Comparison of ENCODE assay signal across 8 cellular contexts in the genomic region with DNA sequence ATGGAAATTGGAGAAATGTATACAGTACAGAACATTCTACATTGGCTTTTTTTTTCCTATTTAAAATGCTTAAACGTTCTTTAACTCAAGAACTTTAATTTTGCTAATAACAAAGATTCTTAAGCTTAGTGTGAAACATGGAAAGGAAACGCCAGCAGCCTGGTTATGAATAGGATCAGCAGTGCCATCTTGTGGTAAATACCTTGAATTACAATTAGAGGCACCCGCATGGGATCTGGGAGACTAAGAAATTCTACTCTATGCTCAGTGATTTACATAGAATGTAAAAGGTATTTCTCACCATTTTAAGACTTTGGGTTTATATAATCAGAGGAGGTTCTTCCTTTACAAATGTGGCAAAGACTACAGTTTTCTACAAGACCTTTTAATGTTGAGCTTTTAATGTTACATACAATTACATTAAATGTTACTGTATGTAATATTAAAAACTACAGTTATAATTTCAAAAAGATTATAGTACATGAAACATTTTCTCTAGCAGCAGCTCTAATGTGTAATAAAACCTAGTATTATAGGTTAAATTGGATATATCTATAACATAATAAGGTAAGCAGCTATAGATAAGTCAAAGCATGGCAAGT. TPM values are rescaled to one million over a fixed set of nuclear protein-coding genes. Genes with fewer than 3 reads are reported as not detected.
A peak's percentile ranks its signal among the peaks of the same experiment; 100 is the strongest.
DNase-seq lines count a peak whose midpoint lies in the region; ATAC-seq and TF ChIP-seq lines count a peak whose summit lies in the region.

No MANE protein-coding gene starts in this region.

- H3K4me1 Mint-ChIP-seq in central memory CD8-positive, alpha-beta T cell = no peaks in the 10 kb centered on the region
- no peaks in the 10 kb centered on the region for H3K4me1 Mint-ChIP-seq in T-helper 2 cell treated with Interferon-gamma antibody and Interleukin-4, amounts not matched to agents 5 μg/mL and 100 μg/mL, for 36 hours (ENCODE audit: low read depth)

- H3K4me1 ChIP-seq in Peyer's patch = no peaks in the 10 kb centered on the region
- H3K4me1 ChIP-seq in right lobe of liver = no peaks in the 10 kb centered on the region

- H3K27ac ChIP-seq in Peyer's patch (no peak overlapping the region), right lobe of liver (no peak overlapping the region)

- ATAC-seq in central memory CD8-positive, alpha-beta T cell (replicated peaks; ENCODE audit: extremely low read depth, poor library complexity, severe bottlenecking) = peak; percentile 60
- ATAC-seq in right lobe of liver (peak; percentile 89 to 96 (median 93)), GM18870 (IDR thresholded peaks at IDR 0.05; ENCODE audit: unreplicated experiment) (no peak)

- DNase-seq in stimulated activated CD4-positive, alpha-beta T cell treated with anti-CD3 and anti-CD28 coated beads, Interleukin-15, amount 100 ng/mL, for 24 hours = peak; percentile 19
- no peak for DNase-seq in stimulated activated CD4-positive, alpha-beta T cell treated with anti-CD3 and anti-CD28 coated beads, Interleukin-4, amount 100 ng/mL, for 4 hours
- DNase-seq in HPDE6-E6E7 (ENCODE audit: extremely low spot score) = peak; percentile 60
- DNase-seq in Peyer's patch = peak in 2 of 3 donors; percentile 20 to 58
- no peak for DNase-seq in central memory CD8-positive, alpha-beta T cell (ENCODE audit: low spot score in 2 of 2)
- DNase-seq in right lobe of liver = no peak
- DNase-seq in T-helper 2 cell treated with Interferon-gamma antibody and Interleukin-4, amounts not matched to agents 5 μg/mL and 100 μg/mL, for 36 hours (ENCODE audit: low spot score) = no peak

- no peak overlapping the region for H3K27ac Mint-ChIP-seq in central memory CD8-positive, alpha-beta T cell (ENCODE audit: low read depth)
- no peak overlapping the region for H3K27ac Mint-ChIP-seq in T-helper 2 cell treated with Interferon-gamma antibody and Interleukin-4, amounts not matched to agents 5 μg/mL and 100 μg/mL, for 36 hours

- no peaks in the 10 kb centered on the region for H3K9me3 ChIP-seq in Peyer's patch
- H3K9me3 ChIP-seq in right lobe of liver = no peaks in the 10 kb centered on the region

- TF ChIP-seq POLR2A in Peyer's patch (IDR thresholded peaks at IDR 0.05) = no peak
- no peak for TF ChIP-seq POLR2A in right lobe of liver (IDR thresholded peaks at IDR 0.05)

- intact Hi-C loops in right lobe of liver (cut with DNase I) = no loop called here

- TF ChIP-seq CTCF in Peyer's patch (IDR thresholded peaks at IDR 0.05) (peak in 5 of 6 experiments; percentile 52 to 84 (median 82)), right lobe of liver (IDR thresholded peaks at IDR 0.05) (peak; percentile 80 to 89 (median 84))

- H3K4me3 Mint-ChIP-seq in central memory CD8-positive, alpha-beta T cell = no peak overlapping the region
- no peak overlapping the region for H3K4me3 Mint-ChIP-seq in T-helper 2 cell treated with Interferon-gamma antibody and Interleukin-4, amounts not matched to agents 5 μg/mL and 100 μg/mL, for 36 hours

- H3K36me3 ChIP-seq in Peyer's patch = no peaks in the 10 kb centered on the region
- H3K36me3 ChIP-seq in right lobe of liver = no peaks in the 10 kb centered on the region

- H3K4me3 ChIP-seq in Peyer's patch (no peak overlapping the region), right lobe of liver (no peak overlapping the region)

- no peaks in the 10 kb centered on the region for H3K36me3 Mint-ChIP-seq in central memory CD8-positive, alpha-beta T cell (ENCODE audit: insufficient read depth)
- no peaks in the 10 kb centered on the region for H3K36me3 Mint-ChIP-seq in T-helper 2 cell treated with Interferon-gamma antibody and Interleukin-4, amounts not matched to agents 5 μg/mL and 100 μg/mL, for 36 hours (ENCODE audit: low read depth)

- H3K27me3 ChIP-seq in Peyer's patch = no peaks in the 10 kb centered on the region
- no peaks in the 10 kb centered on the region for H3K27me3 ChIP-seq in right lobe of liver

- H3K27me3 Mint-ChIP-seq in central memory CD8-positive, alpha-beta T cell = peaks cover 41% of the 10 kb centered on the region
- H3K27me3 Mint-ChIP-seq in T-helper 2 cell treated with Interferon-gamma antibody and Interleukin-4, amounts not matched to agents 5 μg/mL and 100 μg/mL, for 36 hours (ENCODE audit: low read depth) = peaks cover 27% of the 10 kb centered on the region

- H3K9me3 Mint-ChIP-seq in central memory CD8-positive, alpha-beta T cell = no peaks in the 10 kb centered on the region
- no peaks in the 10 kb centered on the region for H3K9me3 Mint-ChIP-seq in T-helper 2 cell treated with Interferon-gamma antibody and Interleukin-4, amounts not matched to agents 5 μg/mL and 100 μg/mL, for 36 hours

- 2% methylated on average over 3 of the region's 3 CpGs for WGBS in right lobe of liver (ENCODE audit: insufficient coverage, low coverage, low lambda C conversion rate, missing lambda C conversion rate)

RNA-seq across cellular contexts. Expression of a gene that starts 32.1 kb away (rescaled TPM):
- under 1 TPM in 1 of 4 donors, not detected in 3; 0.85 TPM for total RNA-seq in Peyer's patch
- not detected for total RNA-seq in right lobe of liver

RNA-seq across cellular contexts. Expression of a gene that starts 49.6 kb away (rescaled TPM):
- total RNA-seq in Peyer's patch (10 to 100 TPM; 57.9 to 86.7 (median 67.9) TPM), right lobe of liver (10 to 100 TPM; 23.6 to 70.5 (median 41.3) TPM)

Comparison
In these comparisons a context has a peak if more than half of its experiments do, and no peak if none do; other contexts are left out.
1. DNase-seq: peak in stimulated activated CD4-positive, alpha-beta T cell treated with anti-CD3 and anti-CD28 coated beads, Interleukin-15, amount 100 ng/mL, for 24 hours (single experiment), HPDE6-E6E7 (single experiment) and Peyer's patch (2 of 3); none in stimulated activated CD4-positive, alpha-beta T cell treated with anti-CD3 and anti-CD28 coated beads, Interleukin-4, amount 100 ng/mL, for 4 hours (0 of 2), central memory CD8-positive, alpha-beta T cell (0 of 2), right lobe of liver (0 of 3) and T-helper 2 cell treated with Interferon-gamma antibody and Interleukin-4, amounts not matched to agents 5 μg/mL and 100 μg/mL, for 36 hours (single experiment).